8 cellular contexts compared by ENCODE assay signal in the genomic region with DNA sequence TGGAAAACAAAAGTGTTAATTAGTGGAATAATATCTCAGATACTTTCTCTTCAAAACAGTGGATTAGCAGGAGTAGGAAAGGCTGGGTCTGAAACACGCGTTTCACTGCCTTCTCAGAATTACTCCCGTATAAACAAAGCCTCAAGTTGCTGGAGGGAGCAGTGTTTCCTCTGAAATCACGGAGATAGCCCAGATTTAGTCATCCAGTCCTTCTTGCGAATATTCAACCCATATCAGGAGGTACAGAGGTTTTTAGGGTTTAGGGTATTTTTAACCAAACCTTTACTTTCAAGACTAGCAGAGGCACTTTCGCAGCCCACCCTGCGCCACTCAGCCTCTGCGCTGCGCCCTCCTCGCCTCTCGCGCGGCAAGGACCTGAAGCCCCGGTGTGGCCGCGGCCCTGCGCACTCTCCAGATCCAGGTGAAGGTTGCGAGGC. TPM values are rescaled to one million over a fixed set of nuclear protein-coding genes. Genes with fewer than 3 reads are reported as not detected.
A peak's percentile ranks its signal among the peaks of the same experiment; 100 is the strongest.
DNase-seq lines count a peak whose midpoint lies in the region; ATAC-seq and TF ChIP-seq lines count a peak whose summit lies in the region.

No MANE protein-coding gene starts in this region.

- no peaks in the 10 kb centered on the region for H3K36me3 ChIP-seq in parathyroid adenoma (ENCODE audit: control insufficient read depth, insufficient read depth, low read length)

- H3K79me2 ChIP-seq in parathyroid adenoma: no peaks in the 10 kb centered on the region

- peak overlapping the region; percentile 89 for H3K4me2 ChIP-seq in parathyroid adenoma (ENCODE audit: low read length)

- peak overlapping the region; percentile 75 for H3K4me3 Mint-ChIP-seq in activated T-helper 2 cell treated with anti-CD3 and anti-CD28 coated beads, Interferon-gamma antibody, Interleukin-2, Interleukin-4, amounts not matched to agents 10 μg/mL and 5 μg/mL and 100 μg/mL, durations not matched to agents 14 hours and 24 hours and 36 hours (ENCODE audit: low read depth)

- intact Hi-C loops in activated T-helper 2 cell treated with anti-CD3 and anti-CD28 coated beads, Interferon-gamma antibody, Interleukin-2, Interleukin-4, amounts not matched to agents 10 μg/mL and 5 μg/mL and 100 μg/mL, durations not matched to agents 14 hours and 24 hours and 36 hours (cut with micrococcal nuclease): loop anchor here (1.0 to 5.0 kb wide), 9 partner anchors 56 to 327 kb away; a partner anchor contains a TSS

- H2AFZ ChIP-seq in parathyroid adenoma: peak overlapping the region; percentile 79

- H3K9ac ChIP-seq in parathyroid adenoma: no peak overlapping the region

- H3K27ac Mint-ChIP-seq in activated T-helper 2 cell treated with anti-CD3 and anti-CD28 coated beads, Interferon-gamma antibody, Interleukin-2, Interleukin-4, amounts not matched to agents 10 μg/mL and 5 μg/mL and 100 μg/mL, durations not matched to agents 14 hours and 24 hours and 36 hours: no peak overlapping the region

- H3K9me3 Mint-ChIP-seq in activated T-helper 2 cell treated with anti-CD3 and anti-CD28 coated beads, Interferon-gamma antibody, Interleukin-2, Interleukin-4, amounts not matched to agents 10 μg/mL and 5 μg/mL and 100 μg/mL, durations not matched to agents 14 hours and 24 hours and 36 hours: no peaks in the 10 kb centered on the region

- H3K4me1 Mint-ChIP-seq in activated T-helper 2 cell treated with anti-CD3 and anti-CD28 coated beads, Interferon-gamma antibody, Interleukin-2, Interleukin-4, amounts not matched to agents 10 μg/mL and 5 μg/mL and 100 μg/mL, durations not matched to agents 14 hours and 24 hours and 36 hours (ENCODE audit: low read depth): peaks cover 17% of the 10 kb centered on the region

- H3K4me3 ChIP-seq in parathyroid adenoma (ENCODE audit: low read depth, low read length): peak overlapping the region; percentile 71

- TF ChIP-seq CTCF in parathyroid adenoma (IDR thresholded peaks at IDR 0.05): no peak

- no peak for ATAC-seq in GM21737 (IDR thresholded peaks at IDR 0.05; ENCODE audit: unreplicated experiment)

- peaks cover 2% of the 10 kb centered on the region for H3K36me3 Mint-ChIP-seq in activated T-helper 2 cell treated with anti-CD3 and anti-CD28 coated beads, Interferon-gamma antibody, Interleukin-2, Interleukin-4, amounts not matched to agents 10 μg/mL and 5 μg/mL and 100 μg/mL, durations not matched to agents 14 hours and 24 hours and 36 hours (ENCODE audit: low read depth)

- H3K9me3 ChIP-seq in parathyroid adenoma (ENCODE audit: control insufficient read depth, low read length): no peaks in the 10 kb centered on the region

- DNase-seq in NCI-H2029 treated with DMSO at 0.1 percent for 48 hours (lab: John Stamatoyannopoulos, UW): peak; percentile 81
- DNase-seq in NCI-H2029 (lab: John Stamatoyannopoulos, UW): no peak
- peak; percentile 20 for DNase-seq in HuH-7.5 (ENCODE audit: low spot score)
- DNase-seq in activated T-helper 2 cell treated with anti-CD3 and anti-CD28 coated beads, Interferon-gamma antibody, Interleukin-2, Interleukin-4, amounts not matched to agents 10 μg/mL and 5 μg/mL and 100 μg/mL, durations not matched to agents 14 hours and 24 hours and 36 hours (ENCODE audit: low spot score): no peak
- DNase-seq in globus pallidus (ENCODE audit: low spot score): peak; percentile 57
- DNase-seq in activated CD4-positive, CD25-positive, alpha-beta regulatory T cell (lab: John Stamatoyannopoulos, UW): no peak

- peak overlapping the region; percentile 91 for H3K27ac ChIP-seq in parathyroid adenoma

- H3K4me1 ChIP-seq in parathyroid adenoma: peaks cover 5% of the 10 kb centered on the region

- H3K27me3 ChIP-seq in parathyroid adenoma (ENCODE audit: control insufficient read depth, insufficient read depth, low read length): no peaks in the 10 kb centered on the region

- H3K27me3 Mint-ChIP-seq in activated T-helper 2 cell treated with anti-CD3 and anti-CD28 coated beads, Interferon-gamma antibody, Interleukin-2, Interleukin-4, amounts not matched to agents 10 μg/mL and 5 μg/mL and 100 μg/mL, durations not matched to agents 14 hours and 24 hours and 36 hours (ENCODE audit: low read depth): peaks cover 26% of the 10 kb centered on the region

RNA-seq across cellular contexts. Expression of a gene that starts 2.1 kb away (rescaled TPM):
- 4.3 and 5.1 TPM in 2 replicates for total RNA-seq in activated T-helper 2 cell treated with anti-CD3 and anti-CD28 coated beads, Interferon-gamma antibody, Interleukin-2, Interleukin-4, amounts not matched to agents 10 μg/mL and 5 μg/mL and 100 μg/mL, durations not matched to agents 14 hours and 24 hours and 36 hours

RNA-seq across cellular contexts. Expression of a gene that starts 55.1 kb away (rescaled TPM):
- total RNA-seq in activated T-helper 2 cell treated with anti-CD3 and anti-CD28 coated beads, Interferon-gamma antibody, Interleukin-2, Interleukin-4, amounts not matched to agents 10 μg/mL and 5 μg/mL and 100 μg/mL, durations not matched to agents 14 hours and 24 hours and 36 hours: 6.2 and 9.1 TPM in 2 replicates

Comparison
In these comparisons a context has a peak if more than half of its experiments do, and no peak if none do; other contexts are left out.
1. DNase-seq: peak in NCI-H2029 treated with DMSO at 0.1 percent for 48 hours (single experiment), HuH-7.5 (single experiment) and globus pallidus (single experiment); none in NCI-H2029 (single experiment), activated T-helper 2 cell treated with anti-CD3 and anti-CD28 coated beads, Interferon-gamma antibody, Interleukin-2, Interleukin-4, amounts not matched to agents 10 μg/mL and 5 μg/mL and 100 μg/mL, durations not matched to agents 14 hours and 24 hours and 36 hours (single experiment) and activated CD4-positive, CD25-positive, alpha-beta regulatory T cell (0 of 4).